ENCODE assay signal across 1 cellular context in the genomic region with DNA sequence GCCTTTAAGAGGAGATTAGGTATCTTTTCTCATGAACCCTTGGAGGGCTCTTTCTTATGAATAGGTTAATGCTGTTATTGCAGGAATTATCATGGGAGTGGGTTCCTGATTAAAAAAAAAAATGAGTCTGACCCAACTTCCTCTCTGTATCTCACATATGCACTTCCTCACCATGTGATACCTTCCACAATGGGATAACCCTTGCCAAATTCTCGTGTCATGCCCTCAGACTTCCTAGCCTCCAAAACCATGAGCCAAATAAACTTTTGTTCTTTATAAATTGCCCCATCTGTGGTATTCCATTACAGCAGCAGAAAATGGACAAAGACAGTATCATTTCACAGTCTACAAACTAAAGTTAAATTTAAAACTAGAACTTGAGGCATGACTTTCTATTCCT.
TF ChIP-seq lines count a peak whose summit lies in the region.

No MANE protein-coding gene starts in this region.

TF ChIP-seq in endothelial cell of umbilical vein, 7 proteins besides CTCF, POLR2A, EP300 and RAD21:
- TF ChIP-seq EZH2 (IDR thresholded peaks at IDR 0.05; ENCODE audit: borderline replicate concordance, low read depth, low read length, severe bottlenecking) (no peak), FOS (IDR thresholded peaks at IDR 0.05; ENCODE audit: borderline replicate concordance, insufficient read depth, low read length) (no peak), GATA2 (IDR thresholded peaks at IDR 0.05; ENCODE audit: insufficient read depth, insufficient read length, low read depth, low read length) (no peak), JUN (IDR thresholded peaks at IDR 0.05; ENCODE audit: borderline replicate concordance, insufficient read depth, insufficient read length, low read depth) (no peak), MYC (IDR thresholded peaks at IDR 0.05; ENCODE audit: low read depth, low read length) (no peak)
- TF ChIP-seq, protein P1, sequence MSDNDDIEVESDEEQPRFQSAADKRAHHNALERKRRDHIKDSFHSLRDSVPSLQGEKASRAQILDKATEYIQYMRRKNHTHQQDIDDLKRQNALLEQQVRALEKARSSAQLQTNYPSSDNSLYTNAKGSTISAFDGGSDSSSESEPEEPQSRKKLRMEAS (IDR thresholded peaks at IDR 0.05; ENCODE audit: insufficient read depth, insufficient read length) = no peak
